ENCODE assay signal across 14 cellular contexts in genomic region chr10:64379898-64380297, GRCh38.
A peak's percentile ranks its signal among the peaks of the same experiment; 100 is the strongest.
DNase-seq lines count a peak whose midpoint lies in the region; ATAC-seq, FAIRE-seq and TF ChIP-seq lines count a peak whose summit lies in the region.
"Had no signal": no experiment of that assay in that cellular context is flagged by ENCODE, and none has a peak within 500 bp of the region (broad histone marks: within the 10 kb centered on the region; RNA-seq: fewer than 3 reads in every experiment).

No MANE protein-coding gene starts in this region.

- H3K4me3 ChIP-seq in GM12865 (ENCODE audit: low read depth, low read length) (no peak overlapping the region), kidney (ENCODE audit: low read length in 2 of 2) (no peak overlapping the region), lower leg skin (ENCODE audit: low read depth, poor library complexity, severe bottlenecking) (no peak overlapping the region)
- H3K4me3 ChIP-seq: gastrocnemius medialis, stomach had no signal

- H3K9ac ChIP-seq in kidney (ENCODE audit: low read length in 2 of 2): no peak overlapping the region

- no peaks in the 10 kb centered on the region for H3K4me1 ChIP-seq in kidney (ENCODE audit: control insufficient read depth in 1 of 2, insufficient read depth in 1 of 2, low read depth in 1 of 2, low read length in 2 of 2)
- H3K4me1 ChIP-seq: gastrocnemius medialis, stomach had no signal

- DNase-seq in GM12865 (ENCODE audit: low read depth): peak; percentile 11
- peak; percentile 3 for DNase-seq in RKO (ENCODE audit: low spot score)
- no peak for DNase-seq in kidney
- no peak for DNase-seq in NCI-H1436 (lab: John Stamatoyannopoulos, UW)
- DNase-seq in H4 (ENCODE audit: low spot score): no peak
- DNase-seq in lower leg skin (ENCODE audit: low spot score in 2 of 2): no peak
- DNase-seq: activated CD8-positive, alpha-beta memory T cell treated with anti-CD3 and anti-CD28 coated beads, Interleukin-2, amount 50 U/mL, for 48 hours; gastrocnemius medialis; NCI-H345; stomach had no signal

- no peaks in the 10 kb centered on the region for H3K9me3 ChIP-seq in kidney (ENCODE audit: control insufficient read depth in 1 of 2, low read length in 2 of 2)
- H3K9me3 ChIP-seq: gastrocnemius medialis had no signal

- FAIRE-seq in kidney (lab: Jason Lieb, UNC): no peak

- no peaks in the 10 kb centered on the region for H3K36me3 ChIP-seq in kidney (ENCODE audit: control insufficient read depth in 1 of 2, insufficient read depth in 2 of 2, low read length in 2 of 2)
- H3K36me3 ChIP-seq: gastrocnemius medialis, stomach had no signal

- TF ChIP-seq POLR2A in lower leg skin (IDR thresholded peaks at IDR 0.05): no peak

- H3K27ac ChIP-seq in 22Rv1 (no peak overlapping the region), kidney (ENCODE audit: low read depth in 2 of 2, low read length in 2 of 2) (no peak overlapping the region)
- H3K27ac ChIP-seq: gastrocnemius medialis, stomach had no signal

- TF ChIP-seq CTCF in 22Rv1 (IDR thresholded peaks at IDR 0.05): peak; percentile 27; the same call in 1 of the 2 replicates
- TF ChIP-seq CTCF in GM12865 (IDR thresholded peaks at IDR 0.05; ENCODE audit: insufficient read depth, low read depth, low read length, missing control alignments): no peak
- peak; percentile 12 for TF ChIP-seq CTCF in kidney (IDR thresholded peaks at IDR 0.05; ENCODE audit: borderline replicate concordance, extremely low read depth, insufficient read depth)
- TF ChIP-seq CTCF in lower leg skin (IDR thresholded peaks at IDR 0.05): no peak

- ATAC-seq in GM21619 (IDR thresholded peaks at IDR 0.05; ENCODE audit: unreplicated experiment): no peak
- ATAC-seq: activated CD4-positive, CD25-positive, alpha-beta regulatory T cell treated with anti-CD3 and anti-CD28 coated beads, Interleukin-2, amount 50 U/mL, for 24 hours; activated naive CD4-positive, alpha-beta T cell treated with anti-CD3 and anti-CD28 coated beads, Interleukin-2, amount 50 U/mL, for 72 hours; gastrocnemius medialis had no signal

- intact Hi-C loops in kidney (cut with DNase I): no loop called here
- intact Hi-C loops in lower leg skin (cut with DNase I; ENCODE audit: low total_unique reads): no loop called here

Comparison
In these comparisons a context has a peak if more than half of its experiments do, and no peak if none do; other contexts are left out.
1. CTCF ChIP-seq: peak in 22Rv1 (single experiment) and kidney (single experiment); none in GM12865 (single experiment) and lower leg skin (0 of 3).
2. DNase-seq: peak in GM12865 (single experiment) and RKO (single experiment); none in kidney (single experiment), NCI-H1436 (single experiment), H4 (single experiment) and lower leg skin (0 of 2).